In genomic region chr5:133047404-133047803, GRCh38 we compare ENCODE assay signal across 21 cellular contexts. TPM values are rescaled to one million over a fixed set of nuclear protein-coding genes. Genes with fewer than 3 reads are reported as not detected.
A peak's percentile ranks its signal among the peaks of the same experiment; 100 is the strongest.
DNase-seq lines count a peak whose midpoint lies in the region; ATAC-seq, FAIRE-seq and TF ChIP-seq lines count a peak whose summit lies in the region.
"Had no signal": no experiment of that assay in that cellular context is flagged by ENCODE, and none has a peak within 500 bp of the region (broad histone marks: within the 10 kb centered on the region; RNA-seq: fewer than 3 reads in every experiment).

No MANE protein-coding gene starts in this region.

- peak in 2 of 3 donors; percentile 34 to 56 for DNase-seq in right cardiac atrium
- DNase-seq in cardiac septum (ENCODE audit: low spot score): no peak
- DNase-seq in K562 (ENCODE audit: extremely low read depth in 1 of 4, low spot score in 3 of 4): no peak
- DNase-seq in neuronal stem cell (ENCODE audit: low spot score): no peak
- no peak for DNase-seq in cortex of kidney (lab: John Stamatoyannopoulos, UW)
- no peak for DNase-seq in psoas muscle
- no peak for DNase-seq in posterior vena cava (ENCODE audit: low spot score)
- DNase-seq: 8988T; CD4-positive, CD25-positive, alpha-beta regulatory T cell; H9; IMR-90; NCI-H1694; NCI-H2081; NCI-H2171; NCI-H345; NCI-H524; NCI-H774; NK-92 treated with Interleukin-12 subunit alpha and Interleukin-12 subunit beta, amount 100 ng/mL, for 24 hours; Peyer's patch had no signal

- H3K18ac ChIP-seq in neuronal stem cell (ENCODE audit: low read length): peak overlapping the region; percentile 13

- no peak for TF ChIP-seq POLR2A in K562 (conservative IDR thresholded peaks at IDR 0.05)

- H3K36me3 ChIP-seq in K562 (ENCODE audit: control insufficient read depth, insufficient read depth, low read length) (no peaks in the 10 kb centered on the region), neuronal stem cell (replicated peaks in 1 of 2; ENCODE audit: control insufficient read depth in 2 of 2, insufficient read depth in 2 of 2, low read length in 2 of 2) (no peaks in the 10 kb centered on the region), psoas muscle (ENCODE audit: insufficient read depth in 1 of 2, low read depth in 1 of 2) (no peaks in the 10 kb centered on the region)
- H3K36me3 ChIP-seq: Peyer's patch had no signal

- H3K14ac ChIP-seq in neuronal stem cell (ENCODE audit: low read length): no peak overlapping the region

- H3K27ac ChIP-seq in right cardiac atrium (ENCODE audit: low read length): no peak overlapping the region
- H3K27ac ChIP-seq in K562 (ENCODE audit: extremely low read depth, low read depth, low read length): no peak overlapping the region
- H3K27ac ChIP-seq in neuronal stem cell (replicated peaks; ENCODE audit: low read length): no peak overlapping the region
- H3K27ac ChIP-seq in psoas muscle: no peak overlapping the region

- no TSS peak for BruUV-seq in K562 (replicated peaks; lab: Mats Ljungman, UMichigan)

- ATAC-seq in right cardiac atrium: no peak
- ATAC-seq in K562: no peak
- no peak for ATAC-seq in HG03469 (IDR thresholded peaks at IDR 0.05; ENCODE audit: unreplicated experiment)
- no peak for ATAC-seq in psoas muscle
- ATAC-seq: SK-N-SH treated with all-trans-retinoic acid at 6 μM for 48 hours had no signal

- H3K79me1 ChIP-seq in neuronal stem cell (ENCODE audit: low read depth, low read length): peaks cover 5% of the 10 kb centered on the region

- no peak overlapping the region for H4K91ac ChIP-seq in neuronal stem cell (ENCODE audit: low read depth, low read length, poor library complexity)

- in situ Hi-C loops in K562 (cut with MboI): no loop called here

- H3K9ac ChIP-seq in K562 (ENCODE audit: insufficient read depth in 1 of 2, low read depth in 2 of 2, low read length in 2 of 2) (no peak overlapping the region), neuronal stem cell (ENCODE audit: low read depth, low read length, poor library complexity) (no peak overlapping the region)

- intact Hi-C loops in right cardiac atrium (cut with DNase I) (no loop called here), cardiac septum (cut with DNase I) (no loop called here), K562 (cut with micrococcal nuclease) (no loop called here), psoas muscle (cut with DNase I) (no loop called here), posterior vena cava (cut with DNase I) (no loop called here)

- no peaks in the 10 kb centered on the region for H4K20me1 ChIP-seq in K562 (replicated peaks; ENCODE audit: control insufficient read depth, insufficient read depth, low read length)

- TF ChIP-seq CTCF in K562 (IDR thresholded peaks at IDR 0.05 in 2 of 3, conservative IDR thresholded peaks at IDR 0.05 in 1 of 3; ENCODE audit: insufficient read depth in 2 of 3, low read depth in 1 of 3, low read length in 3 of 3) (no peak), psoas muscle (IDR thresholded peaks at IDR 0.05) (no peak)

- H3K4me3 ChIP-seq in right cardiac atrium (ENCODE audit: low read length) (no peak overlapping the region), K562 (no peak overlapping the region), neuronal stem cell (ENCODE audit: low read length in 2 of 2) (no peak overlapping the region), psoas muscle (no peak overlapping the region)
- H3K4me3 ChIP-seq: Peyer's patch had no signal

- FAIRE-seq in K562 (lab: Jason Lieb, UNC): no peak

- H4K8ac ChIP-seq in neuronal stem cell (ENCODE audit: low read depth, low read length): no peak overlapping the region

- H3K79me2 ChIP-seq in K562 (ENCODE audit: control insufficient read depth, insufficient read depth, low read length): peaks cover 28% of the 10 kb centered on the region

- H3K9me1 ChIP-seq in K562 (ENCODE audit: control insufficient read depth, insufficient read depth, low read length): no peaks in the 10 kb centered on the region

- 93% methylated on average over 19 of the region's 19 CpGs for WGBS in right cardiac atrium
- 84% methylated on average over 9 of the region's 19 CpGs for WGBS in K562 (ENCODE audit: insufficient coverage, low coverage, missing lambda C conversion rate)
- WGBS in neuronal stem cell (ENCODE audit: extremely low coverage in 2 of 2, insufficient read length in 2 of 2, insufficient replicate concordance in 1 of 2), 2 donors: no CpG with 5 or more reads among the region's 19 CpGs
- WGBS in psoas muscle, 3 donors: 92 to 95% (median 94%) methylated on average over 19 of the region's 19 CpGs

- H3K27me3 ChIP-seq in right cardiac atrium (ENCODE audit: control insufficient read depth, insufficient read depth): no peaks in the 10 kb centered on the region
- no peaks in the 10 kb centered on the region for H3K27me3 ChIP-seq in K562 (ENCODE audit: control insufficient read depth in 2 of 2, insufficient read depth in 2 of 2, low read length in 2 of 2)
- H3K27me3 ChIP-seq in neuronal stem cell (ENCODE audit: control insufficient read depth in 3 of 3, insufficient read depth in 3 of 3, low read depth in 1 of 3, low read length in 3 of 3): no peaks in the 10 kb centered on the region
- H3K27me3 ChIP-seq in psoas muscle (ENCODE audit: insufficient read depth in 3 of 3, low read length in 2 of 3): no peaks in the 10 kb centered on the region
- H3K27me3 ChIP-seq: Peyer's patch had no signal

- H2BK120ac ChIP-seq in neuronal stem cell (ENCODE audit: low read depth, low read length): no peak overlapping the region

- H3K23ac ChIP-seq in neuronal stem cell (ENCODE audit: low read depth, low read length, poor library complexity): no peak overlapping the region

- H2BK5ac ChIP-seq in neuronal stem cell (ENCODE audit: low read length): no peak overlapping the region

- H2BK15ac ChIP-seq in neuronal stem cell (ENCODE audit: low read length): no peak overlapping the region

- CTCF ChIA-PET in K562 (lab: Yijun Ruan, JAX; ENCODE audit: low intra/inter-chr PET ratio): no interaction called here

- H2BK12ac ChIP-seq in neuronal stem cell (ENCODE audit: low read length): no peak overlapping the region

- H3K4me1 ChIP-seq in right cardiac atrium (ENCODE audit: control insufficient read depth, insufficient read depth, low read length) (peaks cover 5% of the 10 kb centered on the region), K562 (replicated peaks in 1 of 2; ENCODE audit: control insufficient read depth in 2 of 2, insufficient read depth in 2 of 2, low read length in 2 of 2) (peaks cover 10 to 21% of the 10 kb centered on the region in 2 experiments; a peak in 4 of 5 replicates), neuronal stem cell (ENCODE audit: control insufficient read depth in 2 of 2, insufficient read depth in 1 of 2, low read depth in 1 of 2, low read length in 2 of 2) (peaks cover 0 to 5% of the 10 kb centered on the region in 2 donors), psoas muscle (peaks cover 19% of the 10 kb centered on the region)

- TF ChIP-seq RAD21 in K562 (CRISPR knock-in tag; conservative IDR thresholded peaks at IDR 0.05 in 1 of 2, IDR thresholded peaks at IDR 0.05 in 1 of 2): no peak

- H2AFZ ChIP-seq in K562 (ENCODE audit: low read depth, low read length) (no peak overlapping the region), neuronal stem cell (ENCODE audit: low read length) (no peak overlapping the region)

- H3K4ac ChIP-seq in neuronal stem cell (ENCODE audit: low read length): no peak overlapping the region

- POLR2A ChIA-PET in K562 (lab: Yijun Ruan, JAX): interaction anchor here (1.2 to 2.2 kb wide), 3 partner anchors 13 to 16 kb away, joined by 4 to 7 read pairs (median 4); no protein-coding TSS in a partner anchor

- H3K9me3 ChIP-seq in right cardiac atrium (ENCODE audit: control insufficient read depth, low read length) (no peaks in the 10 kb centered on the region), K562 (replicated peaks; ENCODE audit: control insufficient read depth, insufficient read depth, low read depth, low read length) (no peaks in the 10 kb centered on the region), neuronal stem cell (replicated peaks in 1 of 2; ENCODE audit: control insufficient read depth in 2 of 2, insufficient read depth in 1 of 2, low read depth in 1 of 2, low read length in 2 of 2) (no peaks in the 10 kb centered on the region), psoas muscle (no peaks in the 10 kb centered on the region)
- H3K9me3 ChIP-seq: Peyer's patch had no signal

- TF ChIP-seq EP300 in K562 (IDR thresholded peaks at IDR 0.05; ENCODE audit: low read length): no peak

- H2AK5ac ChIP-seq in neuronal stem cell (ENCODE audit: low read depth, low read length): peak overlapping the region; percentile 54

- no peak overlapping the region for H3K4me2 ChIP-seq in K562 (ENCODE audit: insufficient read depth, low read length)
- H3K4me2 ChIP-seq in neuronal stem cell (ENCODE audit: insufficient read depth, low read length, poor library complexity, severe bottlenecking): no peak overlapping the region

RNA-seq across cellular contexts. Expression of gene HSPA4, which starts 4.4 kb away (rescaled TPM):
- total RNA-seq in right cardiac atrium (10 to 100 TPM; 77.5 to 88.8 (median 85.3) TPM), cardiac septum (142 TPM), K562 (2014; rRNA removed) (115 and 123 TPM in 2 replicates), K562 (2014; rRNA removed; fragmentation: Illumina TruSeq; extraction: Trizol) (286 and 341 TPM in 2 replicates), K562 (2015; rRNA removed; fragmentation: Illumina TruSeq; extraction: Trizol) (187 and 222 TPM in 2 replicates), K562 (2021) (274 and 277 TPM in 2 replicates), psoas muscle (100 to 1,000 TPM; 108 to 154 (median 130) TPM), posterior vena cava (10 to 100 TPM; 70.4 to 89.8 TPM)
- polyA plus RNA-seq in right cardiac atrium (52.1 TPM), K562 (2011; rRNA removed) (76.7 and 148 TPM in 2 replicates), K562 (2014; fragmentation: Illumina TruSeq; extraction: Trizol) (132 and 161 TPM in 2 replicates), K562 (2014; fragmentation: Nextera tagmentation; extraction: Ambion mirVana) (10 to 100 TPM; 90.3 to 93.0 TPM), K562 (2014; rRNA removed) (118 and 128 TPM in 2 replicates), psoas muscle (10 to 100 TPM; 41.2 to 86.8 (median 50.6) TPM)
- total RNA-seq in K562 (2011; cell fraction: chromatin; rRNA removed; ENCODE audit: low replicate concordance): 32.9 and 85.4 TPM in 2 replicates
- 16.3 and 16.7 TPM in 2 replicates for total RNA-seq in K562 (2011; cell fraction: nucleolus; rRNA removed)
- 26.3 and 29.2 TPM in 2 replicates for total RNA-seq in K562 (2011; cell fraction: nucleoplasm; rRNA removed)
- 19.8 and 23.2 TPM in 2 replicates for polyA plus RNA-seq in K562 (2011; cell fraction: cytosol; rRNA removed)
- 14.9 and 22.1 TPM in 2 replicates for polyA plus RNA-seq in K562 (2011; cell fraction: nucleus; rRNA removed)
- 104 and 175 TPM in 2 replicates for polyA plus RNA-seq in K562 (2012)
- 210 and 254 TPM in 2 replicates for polyA minus RNA-seq in K562 (2011; rRNA and poly(A)+ RNA removed)
- 77.0 and 111 TPM in 2 replicates for polyA minus RNA-seq in K562 (2011; cell fraction: cytosol; rRNA and poly(A)+ RNA removed)
- 14.8 and 31.1 TPM in 2 replicates for polyA minus RNA-seq in K562 (2011; cell fraction: nucleus; rRNA and poly(A)+ RNA removed)
- polyA plus RNA-seq in neuronal stem cell (2013, experiment 1 of 2): 102 TPM
- polyA plus RNA-seq in neuronal stem cell (2013, experiment 2 of 2): 103 TPM

RNA-seq across cellular contexts. Expression of gene ZCCHC10, which starts 21.1 kb away (rescaled TPM):
- total RNA-seq in right cardiac atrium: 10 to 100 TPM; 13.7 to 18.3 (median 17.2) TPM
- 17.8 TPM for polyA plus RNA-seq in right cardiac atrium
- 19.9 TPM for total RNA-seq in cardiac septum
- 5.5 and 11.3 TPM in 2 replicates for total RNA-seq in K562 (2011; cell fraction: chromatin; rRNA removed; ENCODE audit: low replicate concordance)
- 8.7 and 9.8 TPM in 2 replicates for total RNA-seq in K562 (2011; cell fraction: nucleolus; rRNA removed)
- total RNA-seq in K562 (2011; cell fraction: nucleoplasm; rRNA removed): 9.6 and 10.3 TPM in 2 replicates
- 11.9 and 15.4 TPM in 2 replicates for total RNA-seq in K562 (2014; rRNA removed)
- total RNA-seq in K562 (2014; rRNA removed; fragmentation: Illumina TruSeq; extraction: Trizol): 51.8 and 65.9 TPM in 2 replicates
- total RNA-seq in K562 (2015; rRNA removed; fragmentation: Illumina TruSeq; extraction: Trizol): 43.6 and 45.5 TPM in 2 replicates
- total RNA-seq in K562 (2021): 34.9 and 37.6 TPM in 2 replicates
- 78.7 and 85.1 TPM in 2 replicates for polyA plus RNA-seq in K562 (2011; rRNA removed)
- 43.7 and 46.9 TPM in 2 replicates for polyA plus RNA-seq in K562 (2011; cell fraction: cytosol; rRNA removed)
- polyA plus RNA-seq in K562 (2011; cell fraction: nucleus; rRNA removed): 15.9 and 16.3 TPM in 2 replicates
- polyA plus RNA-seq in K562 (2012): 43.2 and 76.9 TPM in 2 replicates
- 58.4 and 69.8 TPM in 2 replicates for polyA plus RNA-seq in K562 (2014; fragmentation: Illumina TruSeq; extraction: Trizol)
- polyA plus RNA-seq in K562 (2014; fragmentation: Nextera tagmentation; extraction: Ambion mirVana): 100 to 1,000 TPM; 144 to 146 TPM
- polyA plus RNA-seq in K562 (2014; rRNA removed): 46.6 and 47.2 TPM in 2 replicates
- 27.9 and 30.5 TPM in 2 replicates for polyA minus RNA-seq in K562 (2011; rRNA and poly(A)+ RNA removed)
- polyA minus RNA-seq in K562 (2011; cell fraction: cytosol; rRNA and poly(A)+ RNA removed): 15.1 and 15.7 TPM in 2 replicates
- 1.6 and 5.8 TPM in 2 replicates for polyA minus RNA-seq in K562 (2011; cell fraction: nucleus; rRNA and poly(A)+ RNA removed)
- 47.8 TPM for polyA plus RNA-seq in neuronal stem cell (2013, experiment 1 of 2)
- 50.9 TPM for polyA plus RNA-seq in neuronal stem cell (2013, experiment 2 of 2)
- 10 to 100 TPM; 19.6 to 26.7 (median 20.8) TPM for total RNA-seq in psoas muscle
- 10 to 100 TPM; 13.6 to 32.5 (median 17.0) TPM for polyA plus RNA-seq in psoas muscle
- total RNA-seq in posterior vena cava: 10 to 100 TPM; 14.8 to 19.0 TPM

Comparison
In these comparisons a context has a peak if more than half of its experiments do, and no peak if none do; other contexts are left out.
1. DNase-seq: peak in right cardiac atrium (2 of 3); none in cardiac septum (single experiment), K562 (0 of 4), neuronal stem cell (single experiment), cortex of kidney (single experiment), psoas muscle (0 of 2) and posterior vena cava (single experiment).